Comparison of ENCODE assay signal across 8 cellular contexts in genomic region chr6:14228571-14228970, GRCh38.
DNase-seq lines count a peak whose midpoint lies in the region; ATAC-seq, FAIRE-seq and TF ChIP-seq lines count a peak whose summit lies in the region.
"Had no signal": no experiment of that assay in that cellular context is flagged by ENCODE, and none has a peak within 500 bp of the region (broad histone marks: within the 10 kb centered on the region; RNA-seq: fewer than 3 reads in every experiment).

No MANE protein-coding gene starts in this region.

- intact Hi-C loops in body of pancreas (cut with DNase I) (no loop called here), ascending aorta (cut with DNase I) (no loop called here)

- DNase-seq in ELR (ENCODE audit: low read depth): peak; percentile 15
- peak; percentile 42 for DNase-seq in MG63
- peak in 3 of 4 donors; percentile 14 to 25 (median 25) for DNase-seq in body of pancreas
- DNase-seq in stimulated activated CD4-positive, alpha-beta T cell treated with anti-CD3 and anti-CD28 coated beads, Interleukin-4, amount 100 ng/mL, for 48 hours (ENCODE audit: low read depth in 2 of 2): peak; percentile 37 to 43
- DNase-seq in ascending aorta (ENCODE audit: low spot score in 2 of 2): no peak
- DNase-seq in GM19239 (ENCODE audit: insufficient read length, low spot score): no peak
- DNase-seq: NCI-H1105 treated with DMSO at 0.1 percent for 48 hours had no signal

- H3K27ac ChIP-seq in body of pancreas: no peak overlapping the region
- H3K27ac ChIP-seq in ascending aorta: no peak overlapping the region

- 58 to 62% methylated on average over 7 of the region's 7 CpGs for WGBS in body of pancreas, 2 donors

- H3K27me3 ChIP-seq in MG63: no peaks in the 10 kb centered on the region
- no peaks in the 10 kb centered on the region for H3K27me3 ChIP-seq in body of pancreas
- H3K27me3 ChIP-seq in ascending aorta: no peaks in the 10 kb centered on the region

- H3K9me3 ChIP-seq in MG63 (no peaks in the 10 kb centered on the region), body of pancreas (no peaks in the 10 kb centered on the region), ascending aorta (no peaks in the 10 kb centered on the region)

- H3K36me3 ChIP-seq in MG63 (no peaks in the 10 kb centered on the region), body of pancreas (replicated peaks in 1 of 2; ENCODE audit: insufficient read depth in 1 of 2, low read depth in 2 of 2) (no peaks in the 10 kb centered on the region), ascending aorta (no peaks in the 10 kb centered on the region)

- no peak for FAIRE-seq in GM19239 (lab: Jason Lieb, UNC)

- ATAC-seq in body of pancreas (no peak), HG02973 (IDR thresholded peaks at IDR 0.05; ENCODE audit: unreplicated experiment) (no peak)

- TF ChIP-seq CTCF in body of pancreas (IDR thresholded peaks at IDR 0.05) (no peak), ascending aorta (IDR thresholded peaks at IDR 0.05) (no peak)

- TF ChIP-seq POLR2A in body of pancreas (IDR thresholded peaks at IDR 0.05): no peak

- H3K4me1 ChIP-seq in body of pancreas: peaks cover 18% of the 10 kb centered on the region
- H3K4me1 ChIP-seq in ascending aorta: no peaks in the 10 kb centered on the region

- H3K4me3 ChIP-seq in MG63 (no peak overlapping the region), body of pancreas (no peak overlapping the region), ascending aorta (no peak overlapping the region)

Comparison
In these comparisons a context has a peak if more than half of its experiments do, and no peak if none do; other contexts are left out.
1. DNase-seq: peak in ELR (single experiment), MG63 (single experiment), body of pancreas (3 of 4) and stimulated activated CD4-positive, alpha-beta T cell treated with anti-CD3 and anti-CD28 coated beads, Interleukin-4, amount 100 ng/mL, for 48 hours (2 of 2); none in ascending aorta (0 of 2) and GM19239 (single experiment).